ENCODE assay signal across 9 cellular contexts in genomic region chr19:45451850-45452387, GRCh38. TPM values are rescaled to one million over a fixed set of nuclear protein-coding genes. Genes with fewer than 3 reads are reported as not detected.
DNase-seq lines count a peak whose midpoint lies in the region; ATAC-seq, FAIRE-seq and TF ChIP-seq lines count a peak whose summit lies in the region.
"Had no signal": no experiment of that assay in that cellular context is flagged by ENCODE, and none has a peak within 500 bp of the region (broad histone marks: within the 10 kb centered on the region; RNA-seq: fewer than 3 reads in every experiment).

No MANE protein-coding gene starts in this region.

- no TSS peak for BruUV-seq in PC-9 (replicated peaks; lab: Mats Ljungman, UMichigan)

- H4K20me1 ChIP-seq in PC-9 (ENCODE audit: insufficient read depth) = no peaks in the 10 kb centered on the region

- FAIRE-seq in A549 (lab: Jason Lieb, UNC) = no peak
- FAIRE-seq: endometrium had no signal

- POLR2A ChIA-PET in A549 (lab: Yijun Ruan, JAX) = interaction anchor here (0.7 to 1.3 kb wide), 2 partner anchors 16 to 18 kb away, joined by 3 to 5 read pairs; partner anchors contain the start of gene FOSB
- POLR2A ChIA-PET in PC-9 (lab: Charles Lee; ENCODE audit: unreplicated experiment) = interaction anchor here (0.5 to 1.6 kb wide), 2 partner anchors 16 to 118 kb away, joined by 7 to 8 read pairs; partner anchors contain the start of gene FOSB

- peaks cover 81% of the 10 kb centered on the region for H3F3A ChIP-seq in PC-9 (ENCODE audit: insufficient read depth, low read depth)

- H3K79me2 ChIP-seq in PC-9 (ENCODE audit: low read depth) = peaks cover 8% of the 10 kb centered on the region

- DNase-seq in A549 (ENCODE audit: low read depth in 1 of 2, low spot score in 1 of 2) (no peak), PC-9 (no peak), left lung (no peak), hepatic stellate cell (ENCODE audit: low spot score) (no peak), NCI-H1436 (lab: John Stamatoyannopoulos, UW) (no peak)
- DNase-seq: activated CD4-positive, CD25-positive, alpha-beta regulatory T cell treated with anti-CD3 and anti-CD28 coated beads, Interleukin-2, amount 50 U/mL, for 72 hours; NCI-H446 treated with DMSO at 0.1 percent for 48 hours had no signal

- H3K27ac ChIP-seq in A549 (peak overlapping the region in 1 of 2 experiments; percentile 90; a peak in 2 of 6 replicates), PC-9 (peak overlapping the region; percentile 36; the same call in 1 of the 2 replicates), left lung (peak overlapping the region; percentile 86 to 92)

- no peak for TF ChIP-seq RAD21 in A549 (conservative IDR thresholded peaks at IDR 0.05 in 1 of 2, IDR thresholded peaks at IDR 0.05 in 1 of 2)

- H3K4me1 ChIP-seq in A549 (peaks cover 60% of the 10 kb centered on the region), PC-9 (replicated peaks; ENCODE audit: insufficient read depth) (peaks cover 60% of the 10 kb centered on the region), left lung (peaks cover 32 to 55% of the 10 kb centered on the region in 2 donors)

- no peaks in the 10 kb centered on the region for H3K36me3 ChIP-seq in PC-9 (ENCODE audit: low read depth)
- no peaks in the 10 kb centered on the region for H3K36me3 ChIP-seq in left lung

- TF ChIP-seq CTCF in A549 (IDR thresholded peaks at IDR 0.05) = no peak
- TF ChIP-seq CTCF in PC-9 (conservative IDR thresholded peaks at IDR 0.05) = no peak
- no peak for TF ChIP-seq CTCF in left lung (IDR thresholded peaks at IDR 0.05)

- ATAC-seq in A549 (no peak), left lung (no peak), GM21529 (IDR thresholded peaks at IDR 0.05; ENCODE audit: unreplicated experiment) (no peak)

- no peaks in the 10 kb centered on the region for H3K9me2 ChIP-seq in PC-9 (ENCODE audit: insufficient read depth)

- H3K4me3 ChIP-seq in A549 (no peak overlapping the region), PC-9 (no peak overlapping the region), left lung (no peak overlapping the region)

- WGBS in A549 (ENCODE audit: missing lambda C conversion rate) = 80% methylated on average over 12 of the region's 12 CpGs

- no peak overlapping the region for H2AFZ ChIP-seq in PC-9

- H3K9me3 ChIP-seq in A549 = no peaks in the 10 kb centered on the region
- H3K9me3 ChIP-seq in PC-9 (ENCODE audit: insufficient read depth, low read depth) = no peaks in the 10 kb centered on the region
- no peaks in the 10 kb centered on the region for H3K9me3 ChIP-seq in left lung

- TF ChIP-seq EP300 in A549 (IDR thresholded peaks at IDR 0.05) = no peak

- no peak for TF ChIP-seq POLR2A in A549 (IDR thresholded peaks at IDR 0.05; ENCODE audit: low read length)

- CTCF ChIA-PET in A549 (lab: Yijun Ruan, JAX) (interaction anchor here (0.9 to 33.4 kb wide), 6 partner anchors 15 to 36 kb away, joined by 3 to 1883 read pairs (median 49); partner anchors contain the start of genes ERCC1 and FOSB), PC-9 (lab: Charles Lee) (no interaction called here)

- H3K27me3 ChIP-seq in PC-9 (ENCODE audit: insufficient read depth, low read depth) = no peaks in the 10 kb centered on the region
- H3K27me3 ChIP-seq in left lung = no peaks in the 10 kb centered on the region

- intact Hi-C loops in PC-9 (cut with micrococcal nuclease; ENCODE audit: unreplicated experiment) (no loop called here), left lung (cut with DNase I) (no loop called here)

- peak overlapping the region; percentile 90 for H3K4me2 ChIP-seq in A549
- peak overlapping the region; percentile 73 for H3K4me2 ChIP-seq in PC-9

TF ChIP-seq in A549, 52 proteins besides CTCF, POLR2A, EP300 and RAD21:
- TF ChIP-seq ATOH8 (CRISPR knock-in tag; IDR thresholded peaks at IDR 0.05; ENCODE audit: low read depth) (0 out of 2 replicates have a peak, but pooled peaks have one; percentile 7), HDAC2 (IDR thresholded peaks at IDR 0.05) (no peak)

RNA-seq across cellular contexts. Expression of gene FOSB, which starts 15.9 kb away (rescaled TPM):
- polyA plus RNA-seq in A549 (2011; rRNA removed) = 27.9 and 48.8 TPM in 2 replicates
- 90.2 and 102 TPM in 2 replicates for polyA plus RNA-seq in A549 (2012; cell fraction: cytosol; rRNA removed)
- polyA plus RNA-seq in A549 (2012; cell fraction: nucleus; rRNA removed) = 424 and 553 TPM in 2 replicates
- 0.57 to 0.65 TPM (median 0.58 TPM) in 3 replicates for polyA plus RNA-seq in A549 (2017; fragmentation: RNase III; extraction: RNeasy Plus Mini Kit Qiagen cat#74134 plus additional on column Dnase treatment)
- polyA minus RNA-seq in A549 (2011; rRNA and poly(A)+ RNA removed) = 82.7 and 141 TPM in 2 replicates
- 7.9 and 16.5 TPM in 2 replicates for total RNA-seq in PC-9 (2021)
- 10 to 100 TPM in 1 of 2 donors, 1 to 10 TPM in 1; 7.1 to 20.4 TPM for total RNA-seq in left lung

RNA-seq across cellular contexts. Expression of gene ERCC1, which starts 28.2 kb away (rescaled TPM):
- polyA plus RNA-seq in A549 (2011; rRNA removed) (81.7 and 109 TPM in 2 replicates), A549 (2017; fragmentation: RNase III; extraction: RNeasy Plus Mini Kit Qiagen cat#74134 plus additional on column Dnase treatment) (89.7 to 97.6 TPM (median 93.0 TPM) in 3 replicates)
- polyA plus RNA-seq in A549 (2012; cell fraction: cytosol; rRNA removed) = 165 and 195 TPM in 2 replicates
- polyA plus RNA-seq in A549 (2012; cell fraction: nucleus; rRNA removed) = 178 and 201 TPM in 2 replicates
- 175 and 210 TPM in 2 replicates for polyA minus RNA-seq in A549 (2011; rRNA and poly(A)+ RNA removed)
- total RNA-seq in PC-9 (2021) (102 and 138 TPM in 2 replicates), left lung (10 to 100 TPM; 56.1 to 57.8 TPM)

RNA-seq across cellular contexts. Expression of gene RTN2, which starts 44.9 kb away (rescaled TPM):
- polyA plus RNA-seq in A549 (2011; rRNA removed) (4.7 and 5.3 TPM in 2 replicates), A549 (2017; fragmentation: RNase III; extraction: RNeasy Plus Mini Kit Qiagen cat#74134 plus additional on column Dnase treatment) (6.3 to 9.0 TPM (median 8.1 TPM) in 3 replicates)
- polyA plus RNA-seq in A549 (2012; cell fraction: cytosol; rRNA removed) = 4.7 and 7.4 TPM in 2 replicates
- 5.4 and 5.8 TPM in 2 replicates for polyA plus RNA-seq in A549 (2012; cell fraction: nucleus; rRNA removed)
- polyA minus RNA-seq in A549 (2011; rRNA and poly(A)+ RNA removed) = 6.7 and 10.8 TPM in 2 replicates
- total RNA-seq in PC-9 (2021) (49.6 and 50.1 TPM in 2 replicates), left lung (10 to 100 TPM in 1 of 2 donors, 1 to 10 TPM in 1; 9.4 to 16.7 TPM)

RNA-seq across cellular contexts. Expression of gene POLR1G, which starts 45.5 kb away (rescaled TPM):
- polyA plus RNA-seq in A549 (2011; rRNA removed) = 11.7 and 15.1 TPM in 2 replicates
- polyA plus RNA-seq in A549 (2012; cell fraction: cytosol; rRNA removed) = 22.5 and 22.8 TPM in 2 replicates
- polyA plus RNA-seq in A549 (2012; cell fraction: nucleus; rRNA removed) = 17.7 and 21.5 TPM in 2 replicates
- polyA plus RNA-seq in A549 (2017; fragmentation: RNase III; extraction: RNeasy Plus Mini Kit Qiagen cat#74134 plus additional on column Dnase treatment) = 28.2 to 34.0 TPM (median 31.2 TPM) in 3 replicates
- 7.0 and 9.0 TPM in 2 replicates for polyA minus RNA-seq in A549 (2011; rRNA and poly(A)+ RNA removed)
- total RNA-seq in PC-9 (2021) = 9.6 and 11.5 TPM in 2 replicates
- 1 to 10 TPM; 4.8 to 6.0 TPM for total RNA-seq in left lung

RNA-seq across cellular contexts. Expression of gene PPM1N, which starts 46.3 kb away (rescaled TPM):
- 9.2 and 9.8 TPM in 2 replicates for polyA plus RNA-seq in A549 (2011; rRNA removed)
- 8.9 and 11.1 TPM in 2 replicates for polyA plus RNA-seq in A549 (2012; cell fraction: cytosol; rRNA removed)
- 6.6 TPM in 2 replicates for polyA plus RNA-seq in A549 (2012; cell fraction: nucleus; rRNA removed)
- polyA plus RNA-seq in A549 (2017; fragmentation: RNase III; extraction: RNeasy Plus Mini Kit Qiagen cat#74134 plus additional on column Dnase treatment) = 6.6 to 11.2 TPM (median 10.5 TPM) in 3 replicates
- polyA minus RNA-seq in A549 (2011; rRNA and poly(A)+ RNA removed) = 1.2 and 1.5 TPM in 2 replicates
- 5.0 and 9.5 TPM in 2 replicates for total RNA-seq in PC-9 (2021)
- 1 to 10 TPM in 1 of 2 donors, under 1 TPM in 1; 0.47 to 2.1 TPM for total RNA-seq in left lung
